In genomic region chr12:109093022-109093918, GRCh38 we compare ENCODE assay signal across 8 cellular contexts. TPM values are rescaled to one million over a fixed set of nuclear protein-coding genes. Genes with fewer than 3 reads are reported as not detected.
DNase-seq lines count a peak whose midpoint lies in the region; ATAC-seq and TF ChIP-seq lines count a peak whose summit lies in the region.

Gene ALKBH2, minus strand, starts transcription at chr12:109093472. Its CDS starts 686 bp downstream, at chr12:109092786.

- peaks cover 27% of the 10 kb centered on the region for H3K36me3 ChIP-seq in BE2C

- peak; percentile 95 for DNase-seq in BE2C
- DNase-seq in NCI-H524 (lab: John Stamatoyannopoulos, UW), result peak; percentile 72 to 90
- DNase-seq in activated CD4-positive, alpha-beta T cell treated with anti-CD3 and anti-CD28 coated beads for 4 hours, result peak; percentile 94
- peak; percentile 93 to 95 for DNase-seq in left colon
- DNase-seq in stimulated activated CD4-positive, alpha-beta T cell treated with anti-CD3 and anti-CD28 coated beads, Interleukin-1b, Interleukin-23, amount 100 ng/mL, for 48 hours, result peak; percentile 96

- TF ChIP-seq POLR2A in GM19193 (IDR thresholded peaks at IDR 0.05; ENCODE audit: extremely low read depth, insufficient read depth, insufficient read length), result peak; percentile 91

- H3K27ac ChIP-seq in cingulate gyrus (ENCODE audit: low read depth, low read length), result peak within 1 kb of the TSS; percentile 47

- peak; percentile 97 for TF ChIP-seq CTCF in BE2C (IDR thresholded peaks at IDR 0.05; ENCODE audit: low read depth, low read length)

- ATAC-seq in HG03442 (IDR thresholded peaks at IDR 0.05; ENCODE audit: unreplicated experiment) (peak; percentile 54), left colon (peak; percentile 68)

- peak within 1 kb of the TSS; percentile 60 for H3K4me3 ChIP-seq in BE2C (ENCODE audit: low read depth, low read length)

- intact Hi-C loops in left colon (cut with DNase I, micrococcal nuclease), result loop anchor here in 1 of 2 donors (10.0 kb wide), 1 partner anchor 528 kb away; the partner anchor contains the start of genes ISCU and SART3

- H3K4me1 ChIP-seq in BE2C, result no peaks in the 10 kb centered on the region

- H3K9me3 ChIP-seq in BE2C, result no peaks in the 10 kb centered on the region

- H3K27me3 ChIP-seq in BE2C, result no peaks in the 10 kb centered on the region

RNA-seq across cellular contexts. Expression of gene ALKBH2, which starts in this region (rescaled TPM):
- polyA plus RNA-seq in BE2C (2012; ENCODE audit: insufficient read depth, insufficient read length, low read depth), result 131 TPM
- 1 to 10 TPM; 5.4 to 7.7 TPM for total RNA-seq in left colon

Comparison
In these comparisons a context has a peak if more than half of its experiments do, and no peak if none do; other contexts are left out.
1. Peak in every context shown above with its lines: DNase-seq, ATAC-seq, H3K4me3 ChIP-seq and H3K27ac ChIP-seq.